ENCODE assay signal across 18 cellular contexts in genomic region chr4:154569028-154569427, GRCh38. TPM values are rescaled to one million over a fixed set of nuclear protein-coding genes. Genes with fewer than 3 reads are reported as not detected.
DNase-seq lines count a peak whose midpoint lies in the region; ATAC-seq and TF ChIP-seq lines count a peak whose summit lies in the region.
"Had no signal": no experiment of that assay in that cellular context is flagged by ENCODE, and none has a peak within 500 bp of the region (broad histone marks: within the 10 kb centered on the region; RNA-seq: fewer than 3 reads in every experiment).

No MANE protein-coding gene starts in this region.

- H3K27ac Mint-ChIP-seq in Calu3 (ENCODE audit: unreplicated experiment): no peak overlapping the region
- H3K27ac Mint-ChIP-seq: CD8-positive, alpha-beta memory T cell had no signal

- DNase-seq in HT1080 (ENCODE audit: low read depth) (peak; percentile 7), adipocyte (ENCODE audit: low read depth) (peak; percentile 44), left colon (no peak), Calu3 (no peak)
- DNase-seq in stimulated activated naive CD4-positive, alpha-beta T cell treated with Interleukin-2 at 50 U/mL for 16 hours (lab: John Stamatoyannopoulos, UW): no peak
- DNase-seq: ACHN; C1 segment of cervical spinal cord; CD8-positive, alpha-beta memory T cell; DMS79 treated with DMSO at 0.1 percent for 48 hours; NCI-H1417 treated with DMSO at 0.1 percent for 48 hours; NCI-H1930; NCI-H226; NCI-H524 had no signal

- no peak overlapping the region for H3K4me3 ChIP-seq in adipocyte (ENCODE audit: low read length)
- no peak overlapping the region for H3K4me3 ChIP-seq in liver (ENCODE audit: low read depth in 1 of 3, low read length in 3 of 3)
- H3K4me3 ChIP-seq: SJSA1 had no signal

- H3K27me3 ChIP-seq in adipocyte (replicated peaks; ENCODE audit: control insufficient read depth, insufficient read depth, low read length) (no peaks in the 10 kb centered on the region), liver (ENCODE audit: control insufficient read depth in 4 of 4, insufficient read depth in 4 of 4, low read length in 3 of 4) (no peaks in the 10 kb centered on the region)

- H3K9me3 Mint-ChIP-seq in Calu3 (ENCODE audit: low read depth, unreplicated experiment): no peaks in the 10 kb centered on the region
- H3K9me3 Mint-ChIP-seq: CD8-positive, alpha-beta memory T cell had no signal

- intact Hi-C loops in left colon (cut with DNase I, micrococcal nuclease): no loop called here
- intact Hi-C loops in Calu3 (cut with micrococcal nuclease; ENCODE audit: unreplicated experiment): no loop called here

- CTCF ChIA-PET in Calu3 (lab: Charles Lee): no interaction called here

- WGBS in liver: 19% methylated on average over 3 of the region's 3 CpGs

- H3K4me3 Mint-ChIP-seq in Calu3 (ENCODE audit: low read depth, unreplicated experiment): no peak overlapping the region
- H3K4me3 Mint-ChIP-seq: CD8-positive, alpha-beta memory T cell had no signal

- no peaks in the 10 kb centered on the region for H3K36me3 Mint-ChIP-seq in Calu3 (ENCODE audit: insufficient read depth, unreplicated experiment)
- H3K36me3 Mint-ChIP-seq: CD8-positive, alpha-beta memory T cell had no signal

- H3K9ac ChIP-seq in adipocyte (ENCODE audit: low read length) (no peak overlapping the region), liver (ENCODE audit: low read depth in 1 of 2, low read length in 2 of 2) (no peak overlapping the region)
- H3K9ac ChIP-seq: KMS-11 had no signal

- TF ChIP-seq CTCF in liver (IDR thresholded peaks at IDR 0.05; ENCODE audit: low read depth, low read length, missing input control) (no peak), Calu3 (IDR thresholded peaks at IDR 0.05; ENCODE audit: unreplicated experiment) (no peak)

- no peaks in the 10 kb centered on the region for H3K27me3 Mint-ChIP-seq in Calu3 (ENCODE audit: unreplicated experiment)

- no peak for TF ChIP-seq RAD21 in liver (IDR thresholded peaks at IDR 0.05)

- H3K9me3 ChIP-seq in adipocyte (ENCODE audit: control insufficient read depth, low read length): no peaks in the 10 kb centered on the region
- H3K9me3 ChIP-seq in liver (ENCODE audit: control insufficient read depth in 4 of 4, low read length in 3 of 4): no peaks in the 10 kb centered on the region
- H3K9me3 ChIP-seq: SJSA1 had no signal

- no TSS peak for BruUV-seq in Calu3 (replicated peaks; lab: Mats Ljungman, UMichigan)

- H3K4me1 ChIP-seq in adipocyte (ENCODE audit: control insufficient read depth, insufficient read depth, low read length) (no peaks in the 10 kb centered on the region), liver (ENCODE audit: control insufficient read depth in 4 of 4, insufficient read depth in 4 of 4, low read length in 3 of 4) (peaks cover 0 to 10% (median 0%) of the 10 kb centered on the region in 4 donors)
- H3K4me1 ChIP-seq: SJSA1 had no signal

- no peak for ATAC-seq in left colon

- H3K36me3 ChIP-seq in adipocyte (ENCODE audit: control insufficient read depth, insufficient read depth, low read length, severe bottlenecking): no peaks in the 10 kb centered on the region
- H3K36me3 ChIP-seq in liver (ENCODE audit: control insufficient read depth in 4 of 4, insufficient read depth in 3 of 4, low read depth in 1 of 4, low read length in 3 of 4): peaks cover 5 to 37% (median 26%) of the 10 kb centered on the region in 4 donors
- H3K36me3 ChIP-seq: SJSA1 had no signal

- no peaks in the 10 kb centered on the region for H3K4me1 Mint-ChIP-seq in Calu3 (ENCODE audit: low read depth, unreplicated experiment)
- H3K4me1 Mint-ChIP-seq: CD8-positive, alpha-beta memory T cell had no signal

- H3K27ac ChIP-seq in liver (ENCODE audit: low read depth in 1 of 2, low read length in 2 of 2): peak overlapping the region in 1 of 2 donors; percentile 26
- H3K27ac ChIP-seq: KMS-11, SJSA1 had no signal

TF ChIP-seq in liver, 16 proteins besides CTCF, POLR2A, EP300 and RAD21:
- no peak for TF ChIP-seq JUND (IDR thresholded peaks at IDR 0.05)
- no peak for TF ChIP-seq EGR1 (IDR thresholded peaks at IDR 0.05; ENCODE audit: low read depth in 2 of 2)
- TF ChIP-seq RXRA (IDR thresholded peaks at IDR 0.05): no peak
- TF ChIP-seq FOXA2 (IDR thresholded peaks at IDR 0.05): peak; percentile 56

RNA-seq across cellular contexts. Expression of gene FGB, which starts 6.2 kb away (rescaled TPM):
- not detected in 2 replicates for total RNA-seq in HT1080 (2014; rRNA removed; shearing (Covaris generic))
- not detected in 2 replicates for polyA plus RNA-seq in HT1080 (2015; cell fraction: cytosol; rRNA removed)
- polyA plus RNA-seq in HT1080 (2015; cell fraction: nucleus; rRNA removed): not detected in 2 replicates
- total RNA-seq in liver (over 10,000 TPM; 11,744 to 21,431 TPM), left colon (not detected), Calu3 (2022) (0.38 and 0.59 TPM in 2 replicates)
- polyA plus RNA-seq in liver: over 10,000 TPM; 11,318 to 19,021 TPM
- total RNA-seq: CD8-positive, alpha-beta memory T cell; H1; M059J; SJSA1 had no signal
- polyA plus RNA-seq: CD8-positive, alpha-beta memory T cell; H1 had no signal

RNA-seq across cellular contexts. Expression of gene PLRG1, which starts 18.8 kb away (rescaled TPM):
- total RNA-seq in HT1080 (2014; rRNA removed; shearing (Covaris generic)): 105 and 151 TPM in 2 replicates
- polyA plus RNA-seq in HT1080 (2015; cell fraction: cytosol; rRNA removed): 89.5 and 121 TPM in 2 replicates
- 284 and 298 TPM in 2 replicates for polyA plus RNA-seq in HT1080 (2015; cell fraction: nucleus; rRNA removed)
- total RNA-seq in liver: 10 to 100 TPM; 28.4 to 51.5 TPM
- polyA plus RNA-seq in liver: 10 to 100 TPM; 27.2 to 31.3 TPM
- total RNA-seq in left colon: 10 to 100 TPM; 57.4 to 57.9 TPM
- total RNA-seq in Calu3 (2022): 63.1 and 72.5 TPM in 2 replicates

RNA-seq across cellular contexts. Expression of gene FGA, which starts 21.5 kb away (rescaled TPM):
- not detected in 2 replicates for total RNA-seq in HT1080 (2014; rRNA removed; shearing (Covaris generic))
- polyA plus RNA-seq in HT1080 (2015; cell fraction: cytosol; rRNA removed): not detected in 2 replicates
- polyA plus RNA-seq in HT1080 (2015; cell fraction: nucleus; rRNA removed): not detected in 2 replicates
- over 10,000 TPM; 12,179 to 25,210 TPM for total RNA-seq in liver
- over 10,000 TPM in 1 of 2 donors, 1,000 to 10,000 TPM in 1; 8,747 to 16,618 TPM for polyA plus RNA-seq in liver
- total RNA-seq in left colon: not detected
- total RNA-seq in Calu3 (2022): 0.34 TPM in 1 of 2 replicates, not detected in the other
- total RNA-seq: CD8-positive, alpha-beta memory T cell; H1; M059J; SJSA1 had no signal
- polyA plus RNA-seq: CD8-positive, alpha-beta memory T cell; H1 had no signal

RNA-seq across cellular contexts. Expression of gene FGG, which starts 43.4 kb away (rescaled TPM):
- 0.11 TPM in 1 of 2 replicates, not detected in the other for total RNA-seq in HT1080 (2014; rRNA removed; shearing (Covaris generic))
- 0.08 TPM in 1 of 2 replicates, not detected in the other for polyA plus RNA-seq in HT1080 (2015; cell fraction: cytosol; rRNA removed)
- polyA plus RNA-seq in HT1080 (2015; cell fraction: nucleus; rRNA removed): 0.27 and 0.32 TPM in 2 replicates
- over 10,000 TPM; 11,566 to 20,700 TPM for total RNA-seq in liver
- over 10,000 TPM in 1 of 2 donors, 1,000 to 10,000 TPM in 1; 7,404 to 18,576 TPM for polyA plus RNA-seq in liver
- not detected for total RNA-seq in left colon
- 0.24 TPM in 1 of 2 replicates, not detected in the other for total RNA-seq in Calu3 (2022)
- total RNA-seq: CD8-positive, alpha-beta memory T cell; H1; M059J; SJSA1 had no signal
- polyA plus RNA-seq: CD8-positive, alpha-beta memory T cell; H1 had no signal

Comparison
In these comparisons a context has a peak if more than half of its experiments do, and no peak if none do; other contexts are left out.
1. DNase-seq: peak in HT1080 (single experiment) and adipocyte (single experiment); none in left colon (0 of 2), Calu3 (single experiment) and stimulated activated naive CD4-positive, alpha-beta T cell treated with Interleukin-2 at 50 U/mL for 16 hours (single experiment).
2. RNA of gene FGB, which starts 6.2 kb away (total RNA-seq): 11,744 to 21,431 TPM in liver; 0.38 to 0.59 TPM in Calu3, not detected in left colon and not detected in HT1080; every median in the first group is over 1,000 times any median in the second.
3. RNA of gene FGA, which starts 21.5 kb away (total RNA-seq): 12,179 to 25,210 TPM in liver; 0.34 TPM in Calu3, not detected in HT1080 and not detected in left colon; every median in the first group is over 1,000 times any median in the second.